In genomic region chr22:45629469-45630089, GRCh38 we compare ENCODE assay signal across 13 cellular contexts. TPM values are rescaled to one million over a fixed set of nuclear protein-coding genes. Genes with fewer than 3 reads are reported as not detected.
A peak's percentile ranks its signal among the peaks of the same experiment; 100 is the strongest.
DNase-seq lines count a peak whose midpoint lies in the region; ATAC-seq, FAIRE-seq and TF ChIP-seq lines count a peak whose summit lies in the region.
"Had no signal": no experiment of that assay in that cellular context is flagged by ENCODE, and none has a peak within 500 bp of the region (broad histone marks: within the 10 kb centered on the region; RNA-seq: fewer than 3 reads in every experiment).

No MANE protein-coding gene starts in this region.

- no peak for TF ChIP-seq EP300 in ovary (IDR thresholded peaks at IDR 0.05)

- CTCF ChIA-PET in AG04450 (lab: Charles Lee), result interaction anchor here (1.2 to 1.3 kb wide), 2 partner anchors 235 to 365 kb away, joined by 3 to 4 read pairs; no protein-coding TSS in a partner anchor

- no peak for FAIRE-seq in kidney (lab: Jason Lieb, UNC)
- FAIRE-seq: GM19239 had no signal

- ATAC-seq in GM21529 (IDR thresholded peaks at IDR 0.05; ENCODE audit: unreplicated experiment), result no peak

- TF ChIP-seq CTCF in AG04450 (IDR thresholded peaks at IDR 0.05; ENCODE audit: low read depth, low read length), result no peak
- no peak for TF ChIP-seq CTCF in kidney (IDR thresholded peaks at IDR 0.05; ENCODE audit: borderline replicate concordance, extremely low read depth, insufficient read depth)
- no peak for TF ChIP-seq CTCF in ovary (IDR thresholded peaks at IDR 0.05)
- no peak for TF ChIP-seq CTCF in ascending aorta (IDR thresholded peaks at IDR 0.05)

- H3K4me1 ChIP-seq in kidney (ENCODE audit: control insufficient read depth in 1 of 2, insufficient read depth in 1 of 2, low read depth in 1 of 2, low read length in 2 of 2) (no peaks in the 10 kb centered on the region), ovary (ENCODE audit: insufficient read depth) (peaks cover 2% of the 10 kb centered on the region), ascending aorta (no peaks in the 10 kb centered on the region)
- H3K4me1 ChIP-seq: breast epithelium had no signal

- no peak for TF ChIP-seq POLR2A in ovary (IDR thresholded peaks at IDR 0.05)

- H3K36me3 ChIP-seq in H7 (replicated peaks; ENCODE audit: control insufficient read depth, insufficient read depth, low read length), result no peaks in the 10 kb centered on the region
- H3K36me3 ChIP-seq in kidney (ENCODE audit: control insufficient read depth in 1 of 2, insufficient read depth in 2 of 2, low read length in 2 of 2), result no peaks in the 10 kb centered on the region
- no peaks in the 10 kb centered on the region for H3K36me3 ChIP-seq in ovary
- no peaks in the 10 kb centered on the region for H3K36me3 ChIP-seq in ascending aorta
- H3K36me3 ChIP-seq: breast epithelium, tibial nerve had no signal

- in situ Hi-C loops in KBM-7 (cut with MboI; ENCODE audit: low pct_unique_long_range_greater_than_20kb, low sequenced_read_pairs), result no loop called here

- H3K9me3 ChIP-seq in AG04450 (ENCODE audit: control insufficient read depth, insufficient read depth, low read length) (no peaks in the 10 kb centered on the region; the same call in 1 of the 2 replicates), kidney (ENCODE audit: control insufficient read depth in 1 of 2, low read length in 2 of 2) (no peaks in the 10 kb centered on the region), ovary (no peaks in the 10 kb centered on the region), ascending aorta (no peaks in the 10 kb centered on the region)
- H3K9me3 ChIP-seq: breast epithelium, tibial nerve had no signal

- H3K27ac ChIP-seq in AG04450 (ENCODE audit: low read depth, low read length) (peak overlapping the region; percentile 31), kidney (ENCODE audit: low read depth in 2 of 2, low read length in 2 of 2) (no peak overlapping the region), ovary (no peak overlapping the region), ascending aorta (no peak overlapping the region)
- H3K27ac ChIP-seq: breast epithelium, tibial nerve had no signal

- intact Hi-C loops in kidney (cut with DNase I), result no loop called here
- intact Hi-C loops in ovary (cut with DNase I), result loop anchor here in 1 of 4 donors (10.0 kb wide), 1 partner anchor 55 kb away; no protein-coding TSS in a partner anchor
- intact Hi-C loops in ascending aorta (cut with DNase I), result no loop called here

- 76% methylated on average over 15 of the region's 15 CpGs for WGBS in ovary, 3 donors

- H3K27me3 ChIP-seq in AG04450 (ENCODE audit: control insufficient read depth, insufficient read depth, low read length) (peaks cover 33% of the 10 kb centered on the region), H7 (ENCODE audit: control insufficient read depth, insufficient read depth, low read length) (peaks cover 2% of the 10 kb centered on the region), ovary (no peaks in the 10 kb centered on the region), ascending aorta (no peaks in the 10 kb centered on the region)
- H3K27me3 ChIP-seq: breast epithelium had no signal

- POLR2A ChIA-PET in AG04450 (lab: Yijun Ruan, JAX), result interaction anchor here (0.6 to 0.9 kb wide), 2 partner anchors 12 to 95 kb away, joined by 3 to 6 read pairs; no protein-coding TSS in a partner anchor

- H3K4me3 ChIP-seq in AG04450 (ENCODE audit: low read depth, low read length) (no peak overlapping the region), H7 (ENCODE audit: insufficient read depth, low read depth, low read length) (no peak overlapping the region), kidney (ENCODE audit: low read length in 2 of 2) (no peak overlapping the region), ovary (no peak overlapping the region), ascending aorta (no peak overlapping the region)
- H3K4me3 ChIP-seq: breast epithelium, tibial nerve had no signal

- H3K9ac ChIP-seq in kidney (ENCODE audit: low read length in 2 of 2), result no peak overlapping the region

- DNase-seq in AG04450 (ENCODE audit: low read depth, low spot score) (no peak), H7 (peak; percentile 74), NCI-H748 (lab: John Stamatoyannopoulos, UW; ENCODE audit: unreplicated experiment) (peak; percentile 78), kidney (peak; percentile 61), ovary (no peak), ascending aorta (ENCODE audit: low spot score in 2 of 2) (no peak), KBM-7 (no peak)
- DNase-seq: activated naive CD4-positive, alpha-beta T cell treated with Interleukin-2 at 50 U/mL for 16 hours; foreskin fibroblast had no signal

RNA-seq across cellular contexts. Expression of gene ATXN10, which starts 42.1 kb away (rescaled TPM):
- polyA plus RNA-seq in AG04450 (2011; rRNA removed) (491 and 521 TPM in 2 replicates), kidney (ENCODE audit: insufficient read depth, low read depth, low replicate concordance) (142 TPM), ovary (100 to 1,000 TPM in 1 of 2 donors, 10 to 100 TPM in 1; 77.4 to 158 TPM)
- 448 and 474 TPM in 2 replicates for polyA minus RNA-seq in AG04450 (2011; rRNA and poly(A)+ RNA removed)
- 62.7 and 65.8 TPM in 2 replicates for total RNA-seq in H7 (2014; rRNA removed; shearing (Covaris generic))
- total RNA-seq in kidney (121 TPM), ovary (100 to 1,000 TPM; 164 to 241 (median 183) TPM), ascending aorta (82.1 TPM)

Comparison
In these comparisons a context has a peak if more than half of its experiments do, and no peak if none do; other contexts are left out.
1. DNase-seq: peak in H7 (single experiment), NCI-H748 (single experiment) and kidney (single experiment); none in AG04450 (single experiment), ovary (0 of 5), ascending aorta (0 of 2) and KBM-7 (single experiment).